Comparison of ENCODE assay signal across 22 cellular contexts in the genomic region with DNA sequence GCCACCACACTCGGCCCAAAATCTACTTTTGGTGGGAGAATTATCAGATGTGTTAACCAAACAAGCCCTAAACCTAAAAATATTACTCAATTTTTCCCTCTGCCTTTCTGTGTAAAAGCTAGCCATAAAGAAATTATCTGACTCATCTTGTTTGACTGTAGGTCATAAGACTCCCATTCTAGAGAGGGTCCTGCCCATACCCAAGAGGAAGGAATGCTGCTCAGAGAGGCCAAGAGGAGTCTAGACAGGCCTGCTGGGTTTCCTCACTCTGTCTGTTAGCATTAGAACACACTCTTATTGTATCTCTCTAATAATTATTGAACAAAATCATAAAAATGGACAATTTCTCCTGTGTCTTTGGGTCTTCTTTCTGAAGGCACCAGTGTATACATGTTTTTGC. TPM values are rescaled to one million over a fixed set of nuclear protein-coding genes. Genes with fewer than 3 reads are reported as not detected.
"Had no signal": no experiment of that assay in that cellular context is flagged by ENCODE, and none has a peak within 500 bp of the region (broad histone marks: within the 10 kb centered on the region; RNA-seq: fewer than 3 reads in every experiment).

No MANE protein-coding gene starts in this region.

- H3K9me3 ChIP-seq: esophagus muscularis mucosa, heart left ventricle, neutrophil, ovary, prostate gland, tibial artery had no signal

- H3K36me3 ChIP-seq: esophagus muscularis mucosa, heart left ventricle, neutrophil, ovary, prostate gland, tibial artery had no signal

- H3K9me3 Mint-ChIP-seq: activated naive CD4-positive, alpha-beta T cell treated with anti-CD3 and anti-CD28 coated beads, Interleukin-2, amount 50 U/mL, for 24 hours; brain; nephron had no signal

- H3K36me3 Mint-ChIP-seq: activated naive CD4-positive, alpha-beta T cell treated with anti-CD3 and anti-CD28 coated beads, Interleukin-2, amount 50 U/mL, for 24 hours; brain had no signal

- H3K4me1 Mint-ChIP-seq: activated naive CD4-positive, alpha-beta T cell treated with anti-CD3 and anti-CD28 coated beads, Interleukin-2, amount 50 U/mL, for 24 hours; brain; nephron; stimulated activated naive CD8-positive, alpha-beta T cell treated with anti-CD3 and anti-CD28 coated beads, Interleukin-15, amount 100 ng/mL, for 72 hours; WTC11 had no signal

- H3K4me3 ChIP-seq: esophagus muscularis mucosa, heart left ventricle, ovary, prostate gland, tibial artery had no signal

- DNase-seq: activated gamma-delta T cell treated with Interleukin-2 at 50 U/mL for 16 hours; activated T-cell treated with anti-CD3 and anti-CD28 coated beads, Interleukin-2, amount 50 U/mL, for 1 hour; aorta; caudate nucleus; dermis blood vessel endothelial cell; effector CD8-positive, alpha-beta T cell; heart left ventricle; kidney glomerular epithelial cell; left ventricle myocardium superior; ovary; stimulated activated CD4-positive, alpha-beta T cell treated with anti-CD3 and anti-CD28 coated beads, Interleukin-1b, Interleukin-23, amount 100 ng/mL, for 48 hours; stimulated activated naive CD8-positive, alpha-beta T cell treated with anti-CD3 and anti-CD28 coated beads, Interleukin-15, amount 100 ng/mL, for 72 hours; T-helper 9 cell; tibial artery had no signal

- H3K4me3 Mint-ChIP-seq: activated naive CD4-positive, alpha-beta T cell treated with anti-CD3 and anti-CD28 coated beads, Interleukin-2, amount 50 U/mL, for 24 hours; brain; nephron; stimulated activated naive CD8-positive, alpha-beta T cell treated with anti-CD3 and anti-CD28 coated beads, Interleukin-15, amount 100 ng/mL, for 72 hours; WTC11 had no signal

- H3K27ac Mint-ChIP-seq: activated naive CD4-positive, alpha-beta T cell treated with anti-CD3 and anti-CD28 coated beads, Interleukin-2, amount 50 U/mL, for 24 hours; brain; nephron; stimulated activated naive CD8-positive, alpha-beta T cell treated with anti-CD3 and anti-CD28 coated beads, Interleukin-15, amount 100 ng/mL, for 72 hours; WTC11 had no signal

- H3K27me3 ChIP-seq: esophagus muscularis mucosa, heart left ventricle, neutrophil, ovary, tibial artery had no signal

- H3K27ac ChIP-seq: esophagus muscularis mucosa, heart left ventricle, neutrophil, ovary, prostate gland, tibial artery had no signal

- ATAC-seq: heart left ventricle; left ventricle myocardium superior; stimulated activated naive CD8-positive, alpha-beta T cell treated with anti-CD3 and anti-CD28 coated beads, Interleukin-15, amount 100 ng/mL, for 72 hours; WTC11 had no signal

- H3K4me1 ChIP-seq: esophagus muscularis mucosa, heart left ventricle, prostate gland, tibial artery had no signal

RNA-seq across cellular contexts. Expression of gene C6orf141, which starts 26.1 kb away (rescaled TPM):
- total RNA-seq: T-helper 1 cell treated with Interleukin-12 subunit alpha and Interleukin-12 subunit beta and Interleukin-4 antibody, amounts not matched to agents 30 ng/mL and 1 ng/mL, for 36 hours had no signal
- polyA plus RNA-seq: aorta had no signal
